Comparison of ENCODE assay signal across 15 cellular contexts in genomic region chr13:105144020-105144419, GRCh38.
"Had no signal": no experiment of that assay in that cellular context is flagged by ENCODE, and none has a peak within 500 bp of the region (broad histone marks: within the 10 kb centered on the region; RNA-seq: fewer than 3 reads in every experiment).

No MANE protein-coding gene starts in this region.

- H3K4me1 ChIP-seq: esophagus muscularis mucosa, stomach, uterus had no signal

- DNase-seq: activated CD4-positive, alpha-beta memory T cell treated with anti-CD3 and anti-CD28 coated beads, Interleukin-2, amount 10 ng/mL, durations not matched to agents 7 days and 5 days; activated CD4-positive, alpha-beta T cell treated with anti-CD3 and anti-CD28 coated beads for 4 hours; activated effector memory CD4-positive, alpha-beta T cell treated with Interleukin-2 at 50 U/mL for 16 hours; activated T-cell treated with anti-CD3 and anti-CD28 coated beads, Interleukin-2, amount 50 U/mL, for 24 hours; amniotic stem cell; kidney glomerular epithelial cell; mesenchymal stem cell; natural killer cell; stimulated activated CD4-positive, alpha-beta T cell treated with anti-CD3 and anti-CD28 coated beads, Interleukin-12 subunit alpha, Interleukin-12 subunit beta, amount 100 ng/mL, for 4 hours; stimulated activated CD4-positive, alpha-beta T cell treated with anti-CD3 and anti-CD28 coated beads, Interleukin-2, amount 100 ng/mL, for 24 hours; stomach; uterus had no signal

- H3K4me3 ChIP-seq: coronary artery, esophagus muscularis mucosa, hepatocyte, stomach, uterus had no signal

- H3K27me3 ChIP-seq: esophagus muscularis mucosa, hepatocyte, stomach, uterus had no signal

- H3K9me3 ChIP-seq: esophagus muscularis mucosa, stomach, uterus had no signal

- H3K27ac ChIP-seq: coronary artery, esophagus muscularis mucosa, hepatocyte, stomach, uterus had no signal

- H3K36me3 ChIP-seq: esophagus muscularis mucosa, stomach, uterus had no signal

- ATAC-seq: natural killer cell had no signal
